34 cellular contexts compared by ENCODE assay signal in genomic region chr3:179541094-179541493, GRCh38.
"Had no signal": no experiment of that assay in that cellular context is flagged by ENCODE, and none has a peak within 500 bp of the region (broad histone marks: within the 10 kb centered on the region; RNA-seq: fewer than 3 reads in every experiment).

No MANE protein-coding gene starts in this region.

- H3K4me1 Mint-ChIP-seq: activated CD4-positive, alpha-beta T cell treated with anti-CD3 and anti-CD28 coated beads, Interleukin-2, amount 10 ng/mL, durations not matched to agents 7 days and 5 days; activated naive CD8-positive, alpha-beta T cell treated with anti-CD3 and anti-CD28 coated beads for 36 hours had no signal

- FAIRE-seq: TTC549 had no signal

- H3K27me3 ChIP-seq: brain microvascular endothelial cell, cardiac muscle cell, Peyer's patch, SJSA1 had no signal

- H3K36me3 ChIP-seq: brain microvascular endothelial cell, cardiac muscle cell, Peyer's patch, SJSA1 had no signal

- H3K27ac Mint-ChIP-seq: activated CD4-positive, alpha-beta T cell treated with anti-CD3 and anti-CD28 coated beads, Interleukin-2, amount 10 ng/mL, durations not matched to agents 7 days and 5 days; activated naive CD4-positive, alpha-beta T cell treated with anti-CD3 and anti-CD28 coated beads for 36 hours; activated naive CD8-positive, alpha-beta T cell treated with anti-CD3 and anti-CD28 coated beads for 36 hours; activated T-helper 1 cell treated with anti-CD3 and anti-CD28 coated beads, Interleukin-12 subunit alpha, Interleukin-12 subunit beta, Interleukin-2, Interleukin-4 antibody, amounts not matched to agents 30 ng/mL and 10 ng/mL and 1 ng/mL, durations not matched to agents 14 hours and 24 hours and 36 hours; T-helper 1 cell treated with Interleukin-12 subunit alpha and Interleukin-12 subunit beta and Interleukin-4 antibody, amounts not matched to agents 30 μg/mL and 1 μg/mL, for 36 hours; T-helper 2 cell treated with Interferon-gamma antibody and Interleukin-4, amounts not matched to agents 5 μg/mL and 100 μg/mL, for 36 hours had no signal

- H3K9me3 Mint-ChIP-seq: activated CD4-positive, alpha-beta T cell treated with anti-CD3 and anti-CD28 coated beads, Interleukin-2, amount 10 ng/mL, durations not matched to agents 7 days and 5 days; activated naive CD4-positive, alpha-beta T cell treated with anti-CD3 and anti-CD28 coated beads for 36 hours; activated naive CD8-positive, alpha-beta T cell treated with anti-CD3 and anti-CD28 coated beads for 36 hours; activated T-cell treated with anti-CD3 and anti-CD28 coated beads, Interleukin-2, amount 50 U/mL, for 4 hours; activated T-helper 1 cell treated with anti-CD3 and anti-CD28 coated beads, Interleukin-12 subunit alpha, Interleukin-12 subunit beta, Interleukin-2, Interleukin-4 antibody, amounts not matched to agents 30 ng/mL and 10 ng/mL and 1 ng/mL, durations not matched to agents 14 hours and 24 hours and 36 hours; T-helper 1 cell treated with Interleukin-12 subunit alpha and Interleukin-12 subunit beta and Interleukin-4 antibody, amounts not matched to agents 30 μg/mL and 1 μg/mL, for 36 hours; T-helper 2 cell treated with Interferon-gamma antibody and Interleukin-4, amounts not matched to agents 5 μg/mL and 100 μg/mL, for 36 hours had no signal

- H3K27ac ChIP-seq: brain microvascular endothelial cell, cardiac muscle cell, KMS-11, Peyer's patch, SJSA1 had no signal

- H3K36me3 Mint-ChIP-seq: activated naive CD8-positive, alpha-beta T cell treated with anti-CD3 and anti-CD28 coated beads for 36 hours had no signal

- H3K4me3 Mint-ChIP-seq: activated CD4-positive, alpha-beta T cell treated with anti-CD3 and anti-CD28 coated beads, Interleukin-2, amount 10 ng/mL, durations not matched to agents 7 days and 5 days; activated naive CD4-positive, alpha-beta T cell treated with anti-CD3 and anti-CD28 coated beads for 36 hours; activated naive CD8-positive, alpha-beta T cell treated with anti-CD3 and anti-CD28 coated beads for 36 hours; activated T-cell treated with anti-CD3 and anti-CD28 coated beads, Interleukin-2, amount 50 U/mL, for 4 hours; activated T-helper 1 cell treated with anti-CD3 and anti-CD28 coated beads, Interleukin-12 subunit alpha, Interleukin-12 subunit beta, Interleukin-2, Interleukin-4 antibody, amounts not matched to agents 30 ng/mL and 10 ng/mL and 1 ng/mL, durations not matched to agents 14 hours and 24 hours and 36 hours; T-helper 1 cell treated with Interleukin-12 subunit alpha and Interleukin-12 subunit beta and Interleukin-4 antibody, amounts not matched to agents 30 μg/mL and 1 μg/mL, for 36 hours; T-helper 2 cell treated with Interferon-gamma antibody and Interleukin-4, amounts not matched to agents 5 μg/mL and 100 μg/mL, for 36 hours had no signal

- H3K9ac ChIP-seq: KMS-11, SK-N-SH had no signal

- H3K4me3 ChIP-seq: cardiac muscle cell, Peyer's patch, SJSA1 had no signal

- DNase-seq: activated CD4-positive, alpha-beta T cell treated with anti-CD3 and anti-CD28 coated beads, Interleukin-2, amount 10 ng/mL, durations not matched to agents 7 days and 5 days; activated CD4-positive, alpha-beta T cell treated with anti-CD3 and anti-CD28 coated beads, Interleukin-2, amount 50 U/mL, for 48 hours; activated CD8-positive, alpha-beta memory T cell treated with anti-CD3 and anti-CD28 coated beads, Interleukin-2, amount 50 U/mL, for 4 hours; activated gamma-delta T cell treated with Interleukin-2 at 50 U/mL for 16 hours; activated naive CD4-positive, alpha-beta T cell treated with anti-CD3 and anti-CD28 coated beads for 36 hours; activated naive CD8-positive, alpha-beta T cell treated with anti-CD3 and anti-CD28 coated beads for 36 hours; activated T-cell treated with anti-CD3 and anti-CD28 coated beads for 4 hours; activated T-cell treated with anti-CD3 and anti-CD28 coated beads, Interleukin-2, amount 50 U/mL, for 4 hours; amniotic stem cell; aorta; brain microvascular endothelial cell; NCI-H1092 treated with DMSO at 0.1 percent for 48 hours; NCI-H1417; NCI-H146; NCI-H187; NCI-H2029 treated with DMSO at 0.1 percent for 48 hours; NCI-H2107; NCI-H2171; NCI-H510A; NCI-H526; NCI-H748 treated with DMSO at 0.1 percent for 48 hours; NK-92 treated with Interleukin-12 subunit alpha and Interleukin-12 subunit beta, amount 100 ng/mL, for 24 hours; PC-3; Peyer's patch; RPMI8226; SHP77 treated with DMSO at 0.1 percent for 48 hours; SK-N-SH had no signal

- H3K9me3 ChIP-seq: Peyer's patch, SJSA1, SK-N-SH had no signal

- ATAC-seq: activated T-cell treated with anti-CD3 and anti-CD28 coated beads, Interleukin-2, amount 50 U/mL, for 4 hours; PC-3 had no signal

- H3K4me1 ChIP-seq: Peyer's patch had no signal

- H3K4me2 ChIP-seq: KMS-11, SK-N-SH had no signal
